ENCODE assay signal across 17 cellular contexts in the genomic region with DNA sequence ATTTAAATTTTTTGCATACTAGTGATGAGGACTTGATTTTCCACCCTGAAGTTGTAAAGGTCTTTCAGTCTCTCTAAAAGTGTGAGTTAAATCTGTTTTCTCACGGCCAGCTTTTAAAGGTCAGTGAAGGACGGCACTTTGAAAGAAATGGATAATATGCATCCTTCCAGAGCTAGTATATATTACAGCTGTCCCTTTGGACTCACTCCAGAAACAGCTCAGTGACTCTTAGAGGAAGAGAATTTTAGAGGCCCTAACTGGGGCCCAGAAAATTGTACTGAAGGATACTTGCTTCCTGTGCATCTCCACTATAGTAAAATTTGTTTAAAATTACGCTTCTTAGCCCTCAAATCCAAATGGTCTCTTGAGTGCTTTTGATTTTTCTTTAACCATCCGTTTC. TPM values are rescaled to one million over a fixed set of nuclear protein-coding genes. Genes with fewer than 3 reads are reported as not detected.
DNase-seq lines count a peak whose midpoint lies in the region; ATAC-seq, FAIRE-seq and TF ChIP-seq lines count a peak whose summit lies in the region.
"Had no signal": no experiment of that assay in that cellular context is flagged by ENCODE, and none has a peak within 500 bp of the region (broad histone marks: within the 10 kb centered on the region; RNA-seq: fewer than 3 reads in every experiment).

No MANE protein-coding gene starts in this region.

- H3K9me1 ChIP-seq in IMR-90 (ENCODE audit: insufficient read depth, low read length), result no peaks in the 10 kb centered on the region; the same call in 1 of the 2 replicates

- in situ Hi-C loops in IMR-90 (cut with MboI; ENCODE audit: low sequenced_read_pairs), result no loop called here

- H3K79me2 ChIP-seq in ACC112 (ENCODE audit: control insufficient read depth, insufficient read depth, low read length, unreplicated experiment), result peaks cover 63% of the 10 kb centered on the region

- peaks cover 21 to 45% of the 10 kb centered on the region in 2 experiments for H3K79me1 ChIP-seq in IMR-90 (ENCODE audit: low read depth in 1 of 2, low read length in 2 of 2)

- CTCF ChIA-PET in IMR-90 (lab: Yijun Ruan, JAX), result no interaction called here

- H3K27me3 ChIP-seq in ACC112 (ENCODE audit: insufficient read depth, low read length) (no peaks in the 10 kb centered on the region), IMR-90 (ENCODE audit: control insufficient read depth, insufficient read depth, low read length) (no peaks in the 10 kb centered on the region), breast epithelium (no peaks in the 10 kb centered on the region)
- H3K27me3 ChIP-seq: ovary, SJSA1 had no signal

- TF ChIP-seq CTCF in IMR-90 (conservative IDR thresholded peaks at IDR 0.05; ENCODE audit: low read depth, low read length), result no peak
- no peak for TF ChIP-seq CTCF in mesothelial cell of epicardium (IDR thresholded peaks at IDR 0.05; ENCODE audit: unreplicated experiment)
- TF ChIP-seq CTCF in breast epithelium (IDR thresholded peaks at IDR 0.05), result no peak

- POLR2A ChIA-PET in IMR-90 (lab: Charles Lee; ENCODE audit: unreplicated experiment), result no interaction called here

- H3K9me3 Mint-ChIP-seq in mesothelial cell of epicardium, result no peaks in the 10 kb centered on the region
- peaks cover 0 to 3% of the 10 kb centered on the region in 2 donors for H3K9me3 Mint-ChIP-seq in activated naive CD4-positive, alpha-beta T cell treated with anti-CD3 and anti-CD28 coated beads, Interleukin-2, amount 50 U/mL, for 72 hours
- H3K9me3 Mint-ChIP-seq: IgD-negative memory B cell had no signal

- H4K20me1 ChIP-seq in IMR-90 (ENCODE audit: insufficient read depth, low read length), result peaks cover 17% of the 10 kb centered on the region; the same call in 1 of the 2 replicates

- no peak overlapping the region for H2AK9ac ChIP-seq in IMR-90 (replicated peaks; ENCODE audit: low read depth, low read length, poor library complexity)

- H3K23ac ChIP-seq in IMR-90 (ENCODE audit: low read depth, low read length), result no peak overlapping the region

- dilution Hi-C loops in IMR-90 (cut with HindIII; ENCODE audit: low sequenced_read_pairs, unreplicated experiment), result no loop called here

- H3K4me1 ChIP-seq in ACC112 (ENCODE audit: control insufficient read depth, insufficient read depth, low read length, unreplicated experiment), result peaks cover 15% of the 10 kb centered on the region
- 0 out of 2 replicates have a peak, but pooled peaks cover 1% of the 10 kb centered on the region for H3K4me1 ChIP-seq in IMR-90 (ENCODE audit: control insufficient read depth, insufficient read depth, low read length)
- peaks cover 0 to 6% of the 10 kb centered on the region in 2 donors for H3K4me1 ChIP-seq in breast epithelium

- H3K4ac ChIP-seq in IMR-90 (ENCODE audit: low read depth, low read length), result no peak overlapping the region

- H2AFZ ChIP-seq in ACC112 (ENCODE audit: low read length, unreplicated experiment) (no peak overlapping the region), IMR-90 (replicated peaks; ENCODE audit: low read length, poor library complexity) (no peak overlapping the region)

- DNase-seq in IMR-90, result peak; percentile 84
- peak; percentile 69 for DNase-seq in dedifferentiated amniotic fluid mesenchymal stem cell (ENCODE audit: extremely low spot score)
- DNase-seq in mesothelial cell of epicardium (ENCODE audit: low spot score in 2 of 2, unreplicated experiment in 2 of 2), result no peak
- no peak for DNase-seq in activated gamma-delta T cell treated with Interleukin-2 at 50 U/mL for 16 hours
- DNase-seq in GM19239 (ENCODE audit: insufficient read length, low spot score), result no peak
- DNase-seq in activated naive CD4-positive, alpha-beta T cell treated with anti-CD3 and anti-CD28 coated beads, Interleukin-2, amount 50 U/mL, for 72 hours (ENCODE audit: low spot score in 2 of 2), result no peak
- no peak for DNase-seq in breast epithelium (ENCODE audit: low spot score in 2 of 2)
- DNase-seq: activated naive CD4-positive, alpha-beta T cell treated with anti-CD3 and anti-CD28 coated beads, Interleukin-2, amount 50 U/mL, for 16 hours; AML-193; hippocampal formation; NCI-H146; ovary; stimulated activated CD8-positive, alpha-beta memory T cell treated with anti-CD3 and anti-CD28 coated beads, Interleukin-4, amount 100 ng/mL, for 48 hours had no signal

- no TSS peak for BruUV-seq in IMR-90 (replicated peaks; lab: Mats Ljungman, UMichigan)

- peak; percentile 94 for ATAC-seq in IMR-90 (ENCODE audit: low read depth)
- no peak for ATAC-seq in activated naive CD4-positive, alpha-beta T cell treated with anti-CD3 and anti-CD28 coated beads, Interleukin-2, amount 50 U/mL, for 72 hours

- H2BK15ac ChIP-seq in IMR-90 (ENCODE audit: low read depth, low read length), result no peak overlapping the region

- H3K36me3 ChIP-seq in ACC112 (ENCODE audit: insufficient read depth, low read length), result no peaks in the 10 kb centered on the region
- H3K36me3 ChIP-seq in IMR-90 (ENCODE audit: control insufficient read depth, insufficient read depth, low read length), result no peaks in the 10 kb centered on the region
- H3K36me3 ChIP-seq in breast epithelium, result no peaks in the 10 kb centered on the region
- H3K36me3 ChIP-seq: ovary, SJSA1 had no signal

- WGBS in IMR-90 (ENCODE audit: extremely low coverage in 2 of 2, insufficient read length in 1 of 2), 2 experiments, result no CpG with 5 or more reads among the region's 4 CpGs

- H3K4me2 ChIP-seq in IMR-90 (ENCODE audit: low read depth, low read length), result peak overlapping the region; percentile 83

- H3K14ac ChIP-seq in IMR-90 (replicated peaks; ENCODE audit: low read depth, low read length), result no peak overlapping the region

- peak overlapping the region; percentile 33; the same call in 1 of the 2 replicates for H3K18ac ChIP-seq in IMR-90 (ENCODE audit: low read depth, low read length)

- H4K5ac ChIP-seq in IMR-90 (ENCODE audit: low read depth, low read length), result no peak overlapping the region

- no peak overlapping the region for H4K91ac ChIP-seq in IMR-90 (ENCODE audit: insufficient read depth, low read depth, low read length)

- TF ChIP-seq POLR2A in IMR-90 (IDR thresholded peaks at IDR 0.05; ENCODE audit: low read depth, low read length) (no peak), breast epithelium (IDR thresholded peaks at IDR 0.05) (no peak)

- peaks cover 1% of the 10 kb centered on the region for H3K36me3 Mint-ChIP-seq in mesothelial cell of epicardium
- no peaks in the 10 kb centered on the region for H3K36me3 Mint-ChIP-seq in activated naive CD4-positive, alpha-beta T cell treated with anti-CD3 and anti-CD28 coated beads, Interleukin-2, amount 50 U/mL, for 72 hours
- H3K36me3 Mint-ChIP-seq: IgD-negative memory B cell had no signal

- no peak overlapping the region for H3K27ac ChIP-seq in ACC112 (ENCODE audit: low read depth, low read length)
- H3K27ac ChIP-seq in IMR-90 (ENCODE audit: insufficient read depth, low read length), result no peak overlapping the region
- no peak overlapping the region for H3K27ac ChIP-seq in breast epithelium
- H3K27ac ChIP-seq: ovary, SJSA1, VCaP had no signal

- no peaks in the 10 kb centered on the region for H3K9me3 ChIP-seq in IMR-90 (ENCODE audit: control insufficient read depth, insufficient read depth, low read length)
- H3K9me3 ChIP-seq in breast epithelium, result no peaks in the 10 kb centered on the region
- H3K9me3 ChIP-seq: ovary, SJSA1 had no signal

- 0 out of 2 replicates have a peak overlapping the region, but pooled peaks have one; percentile 26 for H3K4me3 ChIP-seq in ACC112 (ENCODE audit: low read depth, low read length)
- no peak overlapping the region for H3K4me3 ChIP-seq in IMR-90 (ENCODE audit: insufficient read depth, low read depth, low read length)
- no peak overlapping the region for H3K4me3 ChIP-seq in breast epithelium
- H3K4me3 ChIP-seq: ovary, SJSA1 had no signal

- H2AK5ac ChIP-seq in IMR-90 (ENCODE audit: low read depth, low read length), result no peak overlapping the region

- peaks cover 28% of the 10 kb centered on the region for H3K4me1 Mint-ChIP-seq in mesothelial cell of epicardium

- no peak for TF ChIP-seq RAD21 in IMR-90 (IDR thresholded peaks at IDR 0.05; ENCODE audit: low read length)

- no peak for FAIRE-seq in GM19239 (lab: Jason Lieb, UNC)

- no peak overlapping the region for H4K8ac ChIP-seq in IMR-90 (ENCODE audit: low read depth in 2 of 2, low read length in 2 of 2)

- H2BK5ac ChIP-seq in IMR-90 (ENCODE audit: low read depth, low read length, poor library complexity, severe bottlenecking), result peak overlapping the region; percentile 24

- H3K27me3 Mint-ChIP-seq in mesothelial cell of epicardium (ENCODE audit: low read depth), result no peaks in the 10 kb centered on the region
- H3K27me3 Mint-ChIP-seq: IgD-negative memory B cell had no signal

- peak overlapping the region; percentile 89 for H3K27ac Mint-ChIP-seq in mesothelial cell of epicardium
- no peak overlapping the region for H3K27ac Mint-ChIP-seq in activated naive CD4-positive, alpha-beta T cell treated with anti-CD3 and anti-CD28 coated beads, Interleukin-2, amount 50 U/mL, for 72 hours

- no peak overlapping the region for H3K56ac ChIP-seq in IMR-90 (ENCODE audit: extremely low read depth, insufficient read depth, low read length)

- no peak overlapping the region for H2BK120ac ChIP-seq in IMR-90 (ENCODE audit: low read depth, low read length)

- H3K9ac ChIP-seq in IMR-90 (ENCODE audit: low read depth, low read length), result no peak overlapping the region

- intact Hi-C loops in IMR-90 (cut with micrococcal nuclease) (no loop called here), breast epithelium (cut with DNase I; ENCODE audit: low total_unique reads) (no loop called here)

- H2BK20ac ChIP-seq in IMR-90 (ENCODE audit: low read depth, low read length), result no peak overlapping the region

- H3K4me3 Mint-ChIP-seq in mesothelial cell of epicardium, result peak overlapping the region; percentile 1

TF ChIP-seq in IMR-90, 13 proteins besides CTCF, POLR2A, EP300 and RAD21 (continues in another document):
- TF ChIP-seq, protein P1, sequence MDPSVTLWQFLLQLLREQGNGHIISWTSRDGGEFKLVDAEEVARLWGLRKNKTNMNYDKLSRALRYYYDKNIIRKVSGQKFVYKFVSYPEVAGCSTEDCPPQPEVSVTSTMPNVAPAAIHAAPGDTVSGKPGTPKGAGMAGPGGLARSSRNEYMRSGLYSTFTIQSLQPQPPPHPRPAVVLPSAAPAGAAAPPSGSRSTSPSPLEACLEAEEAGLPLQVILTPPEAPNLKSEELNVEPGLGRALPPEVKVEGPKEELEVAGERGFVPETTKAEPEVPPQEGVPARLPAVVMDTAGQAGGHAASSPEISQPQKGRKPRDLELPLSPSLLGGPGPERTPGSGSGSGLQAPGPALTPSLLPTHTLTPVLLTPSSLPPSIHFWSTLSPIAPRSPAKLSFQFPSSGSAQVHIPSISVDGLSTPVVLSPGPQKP (IDR thresholded peaks at IDR 0.05; ENCODE audit: borderline replicate concordance, low read depth, low read length), result no peak
- TF ChIP-seq MAZ (IDR thresholded peaks at IDR 0.05; ENCODE audit: borderline replicate concordance, low read depth, low read length), result no peak

RNA-seq across cellular contexts. Expression of gene PIK3CA, which starts 41.6 kb away (rescaled TPM):
- total RNA-seq in IMR-90 (2012; rRNA removed), result 22.4 and 28.6 TPM in 2 replicates
- 4.1 and 5.7 TPM in 2 replicates for polyA plus RNA-seq in IMR-90 (2012; rRNA removed)
- polyA plus RNA-seq in IMR-90 (2012; cell fraction: cytosol; rRNA removed), result 0.62 and 0.86 TPM in 2 replicates
- 0.70 and 7.1 TPM in 2 replicates for polyA plus RNA-seq in IMR-90 (2012; cell fraction: nucleus; rRNA removed; ENCODE audit: low replicate concordance)
- total RNA-seq in mesothelial cell of epicardium, result 20.4 to 23.0 TPM (median 22.4 TPM) in 3 replicates
- total RNA-seq in activated naive CD4-positive, alpha-beta T cell treated with anti-CD3 and anti-CD28 coated beads, Interleukin-2, amount 50 U/mL, for 72 hours, result 10 to 100 TPM in 1 of 2 donors, 1 to 10 TPM in 1; 9.0 to 16.0 TPM
- 10 to 100 TPM; 34.1 to 43.0 (median 38.4) TPM for total RNA-seq in breast epithelium

Comparison
In these comparisons a context has a peak if more than half of its experiments do, and no peak if none do; other contexts are left out.
1. DNase-seq: peak in IMR-90 (single experiment) and dedifferentiated amniotic fluid mesenchymal stem cell (single experiment); none in mesothelial cell of epicardium (0 of 2), activated gamma-delta T cell treated with Interleukin-2 at 50 U/mL for 16 hours (single experiment), GM19239 (single experiment), activated naive CD4-positive, alpha-beta T cell treated with anti-CD3 and anti-CD28 coated beads, Interleukin-2, amount 50 U/mL, for 72 hours (0 of 2) and breast epithelium (0 of 2).